ENCODE assay signal across 17 cellular contexts in genomic region chr5:62640437-62640836, GRCh38.
"Had no signal": no experiment of that assay in that cellular context is flagged by ENCODE, and none has a peak within 500 bp of the region (broad histone marks: within the 10 kb centered on the region; RNA-seq: fewer than 3 reads in every experiment).

No MANE protein-coding gene starts in this region.

- H3K4me1 Mint-ChIP-seq: activated naive CD8-positive, alpha-beta T cell treated with anti-CD3 and anti-CD28 coated beads, Interleukin-2, amount 10 ng/mL, durations not matched to agents 7 days and 5 days had no signal

- H3K4me3 ChIP-seq: breast epithelium, lower lobe of right lung, smooth muscle cell, transverse colon had no signal

- H3K27ac ChIP-seq: breast epithelium, foreskin keratinocyte, lower lobe of right lung, neutrophil, transverse colon had no signal

- DNase-seq: activated CD4-positive, alpha-beta memory T cell treated with anti-CD3 and anti-CD28 coated beads for 36 hours; activated effector memory CD4-positive, alpha-beta T cell treated with anti-CD3 and anti-CD28 coated beads, Interleukin-2, amount 50 U/mL, for 16 hours; activated naive CD8-positive, alpha-beta T cell treated with anti-CD3 and anti-CD28 coated beads, Interleukin-2, amount 10 ng/mL, durations not matched to agents 7 days and 5 days; activated T-cell treated with anti-CD3 and anti-CD28 coated beads, Interleukin-2, amount 50 U/mL, for 4 hours; aorta; foreskin keratinocyte; left cardiac atrium; lower lobe of right lung; naive thymus-derived CD8-positive, alpha-beta T cell; right cardiac atrium; substantia nigra; transverse colon had no signal

- H3K36me3 ChIP-seq: breast epithelium, lower lobe of right lung, neutrophil, transverse colon had no signal

- H3K27me3 Mint-ChIP-seq: activated CD4-positive, alpha-beta memory T cell treated with anti-CD3 and anti-CD28 coated beads for 36 hours; activated naive CD8-positive, alpha-beta T cell treated with anti-CD3 and anti-CD28 coated beads, Interleukin-2, amount 10 ng/mL, durations not matched to agents 7 days and 5 days; naive thymus-derived CD8-positive, alpha-beta T cell; progenitor cell of endocrine pancreas had no signal

- H3K9me3 Mint-ChIP-seq: activated CD4-positive, alpha-beta memory T cell treated with anti-CD3 and anti-CD28 coated beads for 36 hours; activated T-cell treated with anti-CD3 and anti-CD28 coated beads, Interleukin-2, amount 50 U/mL, for 4 hours; naive thymus-derived CD8-positive, alpha-beta T cell; stimulated activated effector memory CD8-positive, alpha-beta T cell treated with anti-CD3 and anti-CD28 coated beads, Interleukin-12 subunit alpha, Interleukin-12 subunit beta, amount 100 ng/mL, for 72 hours had no signal

- H3K9me3 ChIP-seq: breast epithelium, lower lobe of right lung, neutrophil, transverse colon had no signal

- H3K4me3 Mint-ChIP-seq: activated CD4-positive, alpha-beta memory T cell treated with anti-CD3 and anti-CD28 coated beads for 36 hours; activated naive CD8-positive, alpha-beta T cell treated with anti-CD3 and anti-CD28 coated beads, Interleukin-2, amount 10 ng/mL, durations not matched to agents 7 days and 5 days; activated T-cell treated with anti-CD3 and anti-CD28 coated beads, Interleukin-2, amount 50 U/mL, for 4 hours; naive thymus-derived CD8-positive, alpha-beta T cell; stimulated activated effector memory CD8-positive, alpha-beta T cell treated with anti-CD3 and anti-CD28 coated beads, Interleukin-12 subunit alpha, Interleukin-12 subunit beta, amount 100 ng/mL, for 72 hours had no signal

- H3K4me2 ChIP-seq: smooth muscle cell had no signal

- H3K27me3 ChIP-seq: breast epithelium, foreskin keratinocyte, neutrophil, transverse colon had no signal

- ATAC-seq: activated T-cell treated with anti-CD3 and anti-CD28 coated beads, Interleukin-2, amount 50 U/mL, for 4 hours; foreskin keratinocyte; left cardiac atrium; lower lobe of right lung; naive thymus-derived CD8-positive, alpha-beta T cell; right cardiac atrium had no signal

- H3K27ac Mint-ChIP-seq: activated CD4-positive, alpha-beta memory T cell treated with anti-CD3 and anti-CD28 coated beads for 36 hours; activated naive CD8-positive, alpha-beta T cell treated with anti-CD3 and anti-CD28 coated beads, Interleukin-2, amount 10 ng/mL, durations not matched to agents 7 days and 5 days; naive thymus-derived CD8-positive, alpha-beta T cell; progenitor cell of endocrine pancreas; stimulated activated effector memory CD8-positive, alpha-beta T cell treated with anti-CD3 and anti-CD28 coated beads, Interleukin-12 subunit alpha, Interleukin-12 subunit beta, amount 100 ng/mL, for 72 hours had no signal

- H3K36me3 Mint-ChIP-seq: stimulated activated effector memory CD8-positive, alpha-beta T cell treated with anti-CD3 and anti-CD28 coated beads, Interleukin-12 subunit alpha, Interleukin-12 subunit beta, amount 100 ng/mL, for 72 hours had no signal

- H3K4me1 ChIP-seq: breast epithelium, foreskin keratinocyte, lower lobe of right lung, transverse colon had no signal
